In genomic region chr19:12938536-12939291, GRCh38 we compare ENCODE assay signal across 8 cellular contexts. TPM values are rescaled to one million over a fixed set of nuclear protein-coding genes. Genes with fewer than 3 reads are reported as not detected.
DNase-seq lines count a peak whose midpoint lies in the region; ATAC-seq and TF ChIP-seq lines count a peak whose summit lies in the region.

TSS of gene CALR (plus strand) at chr19:12938609. CDS start at chr19:12938680, 71 bp downstream.

- peak within 1 kb of the TSS; percentile 94 for H3K9ac ChIP-seq in HUES6 (ENCODE audit: low read length)

- H3K27me3 Mint-ChIP-seq in activated CD4-positive, alpha-beta T cell treated with anti-CD3 and anti-CD28 coated beads for 36 hours, result no peaks in the 10 kb centered on the region

- CTCF ChIA-PET in activated CD4-positive, alpha-beta T cell treated with anti-CD3 and anti-CD28 coated beads for 36 hours (lab: Charles Lee), result interaction anchor here (0.9 to 2.8 kb wide), 3 partner anchors 27 to 174 kb away, joined by 3 to 13 read pairs (median 4); partner anchors contain the start of gene GCDH
- CTCF ChIA-PET in activated CD8-positive, alpha-beta memory T cell treated with anti-CD3 and anti-CD28 coated beads for 36 hours (lab: Charles Lee), result interaction anchor here (1.0 to 1.8 kb wide), 3 partner anchors 27 to 156 kb away, joined by 3 to 9 read pairs (median 8); no protein-coding TSS in a partner anchor

- H3K9me3 Mint-ChIP-seq in activated CD4-positive, alpha-beta T cell treated with anti-CD3 and anti-CD28 coated beads for 36 hours (ENCODE audit: low read depth), result no peaks in the 10 kb centered on the region

- intact Hi-C loops in activated CD4-positive, alpha-beta T cell treated with anti-CD3 and anti-CD28 coated beads for 36 hours (cut with DNase I, micrococcal nuclease), result loop anchor here (1.0 to 10.0 kb wide), 13 partner anchors 18 to 1066 kb away; partner anchors contain the start of genes SYCE2 (in 2 of the 2), GADD45GIP1 (in 1 of the 2), GCDH (in 1 of the 2) and GET3 (in 1 of the 2)

- peaks cover 48% of the 10 kb centered on the region for H3K36me3 ChIP-seq in HUES6 (ENCODE audit: control insufficient read depth, insufficient read depth, low read length)

- H3K4me1 ChIP-seq in HUES6 (ENCODE audit: control insufficient read depth, insufficient read depth, low read length), result peaks cover 20% of the 10 kb centered on the region

- peak; percentile 51 for DNase-seq in activated CD4-positive, alpha-beta T cell treated with anti-CD3 and anti-CD28 coated beads for 36 hours
- no peak for DNase-seq in activated CD4-positive, alpha-beta T cell treated with anti-CD3 and anti-CD28 coated beads for 1 hour
- DNase-seq in foreskin fibroblast (peak in 1 of 2 donors; percentile 67), occipital lobe (lab: John Stamatoyannopoulos, UW) (no peak)

- no peaks in the 10 kb centered on the region for H3K27me3 ChIP-seq in HUES6 (ENCODE audit: control insufficient read depth, insufficient read depth, low read length)

- H3K27ac ChIP-seq in HUES6 (ENCODE audit: low read depth, low read length), result peak within 1 kb of the TSS; percentile 71; the same call in 1 of the 2 replicates

- H3K4me3 Mint-ChIP-seq in activated CD4-positive, alpha-beta T cell treated with anti-CD3 and anti-CD28 coated beads for 36 hours, result peak within 1 kb of the TSS; percentile 99

- peaks cover 52% of the 10 kb centered on the region for H3K36me3 Mint-ChIP-seq in activated CD4-positive, alpha-beta T cell treated with anti-CD3 and anti-CD28 coated beads for 36 hours (ENCODE audit: low read depth)

- peak; percentile 11 for TF ChIP-seq CTCF in foreskin fibroblast (IDR thresholded peaks at IDR 0.05; ENCODE audit: low read depth, low read length)

- H3K9me3 ChIP-seq in HUES6 (ENCODE audit: control insufficient read depth, insufficient read depth, low read depth, low read length), result no peaks in the 10 kb centered on the region

- ATAC-seq in activated CD4-positive, alpha-beta T cell treated with anti-CD3 and anti-CD28 coated beads for 36 hours, result no peak
- ATAC-seq in GM18511 (IDR thresholded peaks at IDR 0.05; ENCODE audit: unreplicated experiment) (no peak), GM18519 (IDR thresholded peaks at IDR 0.05; ENCODE audit: low FRiP score, unreplicated experiment) (no peak)

- POLR2A ChIA-PET in activated CD4-positive, alpha-beta T cell treated with anti-CD3 and anti-CD28 coated beads for 36 hours (lab: Charles Lee), result interaction anchor here (0.7 to 1.2 kb wide), 3 partner anchors 20 to 1068 kb away, joined by 3 to 8 read pairs (median 7); partner anchors contain the start of genes GCDH and SYCE2
- POLR2A ChIA-PET in activated CD8-positive, alpha-beta memory T cell treated with anti-CD3 and anti-CD28 coated beads for 36 hours (lab: Charles Lee), result interaction anchor here (0.8 to 1.5 kb wide), 5 partner anchors 18 to 214 kb away, joined by 3 to 4 read pairs (median 3); partner anchors contain the start of genes DNASE2, GCDH and SYCE2

- H3K4me1 Mint-ChIP-seq in activated CD4-positive, alpha-beta T cell treated with anti-CD3 and anti-CD28 coated beads for 36 hours, result peaks cover 61% of the 10 kb centered on the region

- peak within 1 kb of the TSS; percentile 85 for H3K4me3 ChIP-seq in HUES6 (ENCODE audit: low read depth, low read length)
- H3K4me3 ChIP-seq in foreskin fibroblast (ENCODE audit: low read depth in 1 of 2, low read length in 2 of 2), result peak within 1 kb of the TSS; percentile 63 to 70

- peak within 1 kb of the TSS; percentile 96 for H3K27ac Mint-ChIP-seq in activated CD4-positive, alpha-beta T cell treated with anti-CD3 and anti-CD28 coated beads for 36 hours

RNA-seq across cellular contexts. Expression of gene CALR, which starts in this region (rescaled TPM):
- total RNA-seq in activated CD4-positive, alpha-beta T cell treated with anti-CD3 and anti-CD28 coated beads for 36 hours, result 100 to 1,000 TPM; 557 to 569 TPM
- 100 to 1,000 TPM; 805 to 809 TPM for total RNA-seq in activated CD8-positive, alpha-beta memory T cell treated with anti-CD3 and anti-CD28 coated beads for 36 hours
- total RNA-seq in occipital lobe, result 280 TPM
